Comparison of ENCODE assay signal across 19 cellular contexts in the genomic region with DNA sequence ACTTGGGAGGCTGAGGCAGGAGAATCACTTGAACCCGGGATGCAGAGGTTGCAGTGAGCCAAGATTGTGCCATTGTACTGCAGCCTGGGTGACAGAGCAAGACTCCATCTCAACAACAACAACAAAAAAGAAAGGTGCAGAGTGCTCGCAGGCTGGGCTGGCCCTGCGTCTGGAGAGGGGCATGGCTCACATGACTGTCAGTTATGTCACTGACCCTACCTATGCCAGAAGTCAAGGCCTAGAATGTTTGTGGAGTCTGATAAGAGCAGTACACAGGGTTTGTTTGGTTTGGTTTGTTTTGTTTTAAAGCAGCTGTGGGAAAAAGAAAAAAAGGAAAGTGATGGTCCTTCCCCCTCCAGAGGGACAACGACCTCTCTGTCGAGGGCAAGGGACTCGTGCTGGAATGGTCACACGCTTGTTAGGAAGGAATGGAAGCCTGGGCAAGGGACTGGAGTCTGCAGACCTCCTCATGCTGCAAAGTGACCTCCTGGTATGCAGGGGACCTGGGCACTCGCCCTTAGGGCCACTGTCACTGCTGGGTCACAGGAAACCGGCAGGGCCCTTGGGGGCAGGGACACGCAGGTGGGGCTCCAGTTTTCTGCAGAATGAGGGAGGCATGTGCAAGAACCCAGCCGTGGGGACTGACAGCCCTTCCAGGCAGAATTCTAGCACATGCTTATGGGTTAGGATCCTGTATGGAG. TPM values are rescaled to one million over a fixed set of nuclear protein-coding genes. Genes with fewer than 3 reads are reported as not detected.
DNase-seq lines count a peak whose midpoint lies in the region; ATAC-seq and TF ChIP-seq lines count a peak whose summit lies in the region.
"Had no signal": no experiment of that assay in that cellular context is flagged by ENCODE, and none has a peak within 500 bp of the region (broad histone marks: within the 10 kb centered on the region; RNA-seq: fewer than 3 reads in every experiment).

No MANE protein-coding gene starts in this region.

- dilution Hi-C loops in IMR-90 (cut with HindIII; ENCODE audit: low sequenced_read_pairs, unreplicated experiment): no loop called here

- H3K9ac ChIP-seq in IMR-90 (ENCODE audit: low read depth, low read length) (no peak overlapping the region), endodermal cell (ENCODE audit: extremely low read depth, low read length, poor library complexity, severe bottlenecking) (no peak overlapping the region)

- TF ChIP-seq POLR2A in IMR-90 (IDR thresholded peaks at IDR 0.05; ENCODE audit: low read depth, low read length): no peak

- in situ Hi-C loops in IMR-90 (cut with MboI; ENCODE audit: low sequenced_read_pairs): no loop called here

- H3K18ac ChIP-seq in IMR-90 (ENCODE audit: low read depth, low read length): no peak overlapping the region

- H3K27ac ChIP-seq in IMR-90 (ENCODE audit: insufficient read depth, low read length) (no peak overlapping the region), endodermal cell (ENCODE audit: low read depth, low read length) (no peak overlapping the region), PC-9 (no peak overlapping the region)

- no peak overlapping the region for H2BK5ac ChIP-seq in IMR-90 (ENCODE audit: low read depth, low read length, poor library complexity, severe bottlenecking)

- H4K20me1 ChIP-seq in IMR-90 (ENCODE audit: insufficient read depth, low read length): no peaks in the 10 kb centered on the region
- no peaks in the 10 kb centered on the region for H4K20me1 ChIP-seq in PC-9 (ENCODE audit: insufficient read depth)

- no peaks in the 10 kb centered on the region for H3K27me3 ChIP-seq in IMR-90 (ENCODE audit: control insufficient read depth, insufficient read depth, low read length)
- no peaks in the 10 kb centered on the region for H3K27me3 ChIP-seq in endodermal cell (ENCODE audit: control insufficient read depth, insufficient read depth, low read length, poor library complexity, severe bottlenecking)
- H3K27me3 ChIP-seq in PC-9 (ENCODE audit: insufficient read depth, low read depth): no peaks in the 10 kb centered on the region

- H3K14ac ChIP-seq in IMR-90 (replicated peaks; ENCODE audit: low read depth, low read length): no peak overlapping the region

- intact Hi-C loops in IMR-90 (cut with micrococcal nuclease): no loop called here
- intact Hi-C loops in PC-9 (cut with micrococcal nuclease; ENCODE audit: unreplicated experiment): no loop called here

- POLR2A ChIA-PET in IMR-90 (lab: Charles Lee; ENCODE audit: unreplicated experiment) (no interaction called here), PC-9 (lab: Charles Lee; ENCODE audit: unreplicated experiment) (no interaction called here)

- H3K27me3 Mint-ChIP-seq in endodermal cell (ENCODE audit: insufficient read depth) (peaks cover 6% of the 10 kb centered on the region), nephron progenitor cell (ENCODE audit: low read depth, poor library complexity) (peaks cover 10% of the 10 kb centered on the region), type B pancreatic cell (no peaks in the 10 kb centered on the region)

- no peak overlapping the region for H2AK5ac ChIP-seq in IMR-90 (ENCODE audit: low read depth, low read length)

- no TSS peak for BruUV-seq in IMR-90 (replicated peaks; lab: Mats Ljungman, UMichigan)
- no TSS peak for BruUV-seq in PC-9 (replicated peaks; lab: Mats Ljungman, UMichigan)

- no peak overlapping the region for H4K91ac ChIP-seq in IMR-90 (ENCODE audit: insufficient read depth, low read depth, low read length)

- H3K23ac ChIP-seq in IMR-90 (ENCODE audit: low read depth, low read length): no peak overlapping the region

- H3K36me3 Mint-ChIP-seq in endodermal cell (ENCODE audit: low read depth) (peaks cover 2% of the 10 kb centered on the region), nephron progenitor cell (ENCODE audit: low read depth) (no peaks in the 10 kb centered on the region), type B pancreatic cell (no peaks in the 10 kb centered on the region)

- H2AFZ ChIP-seq in IMR-90 (replicated peaks; ENCODE audit: low read length, poor library complexity) (no peak overlapping the region), PC-9 (no peak overlapping the region)

- CTCF ChIA-PET in IMR-90 (lab: Yijun Ruan, JAX) (interaction anchor here (1.0 kb wide), 1 partner anchor 17 kb away, joined by 3 read pairs; no protein-coding TSS in a partner anchor), PC-9 (lab: Charles Lee) (interaction anchor here (0.6 kb wide), 1 partner anchor 12 kb away, joined by 3 read pairs; no protein-coding TSS in a partner anchor)

- H4K8ac ChIP-seq in IMR-90 (ENCODE audit: low read depth in 2 of 2, low read length in 2 of 2): no peak overlapping the region

- H3K27ac Mint-ChIP-seq in endodermal cell (peak overlapping the region; percentile 26), nephron progenitor cell (peak overlapping the region; percentile 44), type B pancreatic cell (peak overlapping the region; percentile 70)

- no peak overlapping the region for H4K5ac ChIP-seq in IMR-90 (ENCODE audit: low read depth, low read length)

- no peaks in the 10 kb centered on the region for H3K9me3 ChIP-seq in IMR-90 (ENCODE audit: control insufficient read depth, insufficient read depth, low read length)
- no peaks in the 10 kb centered on the region for H3K9me3 ChIP-seq in endodermal cell (ENCODE audit: control insufficient read depth, low read length)
- H3K9me3 ChIP-seq in PC-9 (ENCODE audit: insufficient read depth, low read depth): no peaks in the 10 kb centered on the region
- H3K9me3 ChIP-seq: HAP-1 had no signal

- no peak for TF ChIP-seq RAD21 in IMR-90 (IDR thresholded peaks at IDR 0.05; ENCODE audit: low read length)

- H3K4me1 Mint-ChIP-seq in endodermal cell: peaks cover 4% of the 10 kb centered on the region
- peaks cover 27% of the 10 kb centered on the region for H3K4me1 Mint-ChIP-seq in nephron progenitor cell
- peaks cover 5% of the 10 kb centered on the region for H3K4me1 Mint-ChIP-seq in type B pancreatic cell (ENCODE audit: unreplicated experiment)

- DNase-seq in IMR-90 (no peak), endodermal cell (no peak), nephron progenitor cell (no peak), type B pancreatic cell (ENCODE audit: extremely low spot score, unreplicated experiment) (no peak), PC-9 (no peak), GOT3 (lab: John Stamatoyannopoulos, UW) (no peak)
- DNase-seq: C1 segment of cervical spinal cord; DMS 273 treated with DMSO at 0.1 percent for 48 hours; KBM-7; NCI-H1694 treated with DMSO at 0.1 percent for 48 hours; NCI-H510A; NCI-H748 treated with DMSO at 0.1 percent for 48 hours; NK-92 treated with Interleukin-12 subunit alpha and Interleukin-12 subunit beta, amount 100 ng/mL, for 24 hours; OCI-M1; SIG-M5 had no signal

- no peaks in the 10 kb centered on the region for H3F3A ChIP-seq in PC-9 (ENCODE audit: insufficient read depth, low read depth)

- no peaks in the 10 kb centered on the region for H3K9me3 Mint-ChIP-seq in endodermal cell
- no peaks in the 10 kb centered on the region for H3K9me3 Mint-ChIP-seq in nephron progenitor cell
- no peaks in the 10 kb centered on the region for H3K9me3 Mint-ChIP-seq in type B pancreatic cell

- H2BK120ac ChIP-seq in IMR-90 (ENCODE audit: low read depth, low read length): no peak overlapping the region

- H3K79me1 ChIP-seq in IMR-90 (ENCODE audit: low read depth in 1 of 2, low read length in 2 of 2): no peaks in the 10 kb centered on the region

- 45% methylated on average over 2 of the region's 11 CpGs; no CpG with 5 or more reads in 1 of the 2 experiments for whole genome bisulfite sequencing in IMR-90 (ENCODE audit: extremely low coverage in 2 of 2, insufficient read length in 1 of 2), 2 experiments
- WGBS in endodermal cell (ENCODE audit: insufficient coverage in 1 of 2, insufficient read length in 1 of 2), 2 experiments: 90% methylated on average over 9 to 11 of the region's 11 CpGs

- no peak overlapping the region for H2BK20ac ChIP-seq in IMR-90 (ENCODE audit: low read depth, low read length)

- H3K79me2 ChIP-seq in PC-9 (ENCODE audit: low read depth): no peaks in the 10 kb centered on the region

- H3K4ac ChIP-seq in IMR-90 (ENCODE audit: low read depth, low read length): no peak overlapping the region

- H3K4me1 ChIP-seq in IMR-90 (ENCODE audit: control insufficient read depth, insufficient read depth, low read length): no peaks in the 10 kb centered on the region
- peaks cover 7% of the 10 kb centered on the region for H3K4me1 ChIP-seq in endodermal cell (ENCODE audit: control insufficient read depth, insufficient read depth, low read length)
- no peaks in the 10 kb centered on the region for H3K4me1 ChIP-seq in PC-9 (replicated peaks; ENCODE audit: insufficient read depth)
- H3K4me1 ChIP-seq: HAP-1 had no signal

- H2BK15ac ChIP-seq in IMR-90 (ENCODE audit: low read depth, low read length): no peak overlapping the region

- H3K56ac ChIP-seq in IMR-90 (ENCODE audit: extremely low read depth, insufficient read depth, low read length): no peak overlapping the region; the same call in 1 of the 2 replicates

- H3K4me3 ChIP-seq in IMR-90 (ENCODE audit: insufficient read depth, low read depth, low read length) (no peak overlapping the region), endodermal cell (ENCODE audit: low read length) (no peak overlapping the region), PC-9 (no peak overlapping the region)
- H3K4me3 ChIP-seq: HAP-1 had no signal

- no peaks in the 10 kb centered on the region for H3K36me3 ChIP-seq in IMR-90 (ENCODE audit: control insufficient read depth, insufficient read depth, low read length)
- H3K36me3 ChIP-seq in endodermal cell (ENCODE audit: control insufficient read depth, insufficient read depth, low read length): no peaks in the 10 kb centered on the region
- H3K36me3 ChIP-seq in PC-9 (ENCODE audit: low read depth): no peaks in the 10 kb centered on the region
- H3K36me3 ChIP-seq: HAP-1 had no signal

- ATAC-seq in IMR-90 (ENCODE audit: low read depth) (no peak), HG02642 (IDR thresholded peaks at IDR 0.05; ENCODE audit: poor library complexity, unreplicated experiment) (no peak)
- ATAC-seq: SK-N-SH treated with all-trans-retinoic acid at 6 μM for 48 hours had no signal

- no peak overlapping the region for H3K4me2 ChIP-seq in IMR-90 (ENCODE audit: low read depth, low read length)
- H3K4me2 ChIP-seq in PC-9: no peak overlapping the region

- no peaks in the 10 kb centered on the region for H3K9me2 ChIP-seq in PC-9 (ENCODE audit: insufficient read depth)

- H3K9me1 ChIP-seq in IMR-90 (ENCODE audit: insufficient read depth, low read length): no peaks in the 10 kb centered on the region; the same call in 1 of the 2 replicates

- H3K4me3 Mint-ChIP-seq in endodermal cell (no peak overlapping the region), nephron progenitor cell (peak overlapping the region; percentile 21), type B pancreatic cell (no peak overlapping the region)

- peak overlapping the region; percentile 23 for H2AK9ac ChIP-seq in IMR-90 (replicated peaks; ENCODE audit: low read depth, low read length, poor library complexity)

- no peak for TF ChIP-seq CTCF in IMR-90 (conservative IDR thresholded peaks at IDR 0.05; ENCODE audit: low read depth, low read length)
- no peak for TF ChIP-seq CTCF in endodermal cell (conservative IDR thresholded peaks at IDR 0.05)
- TF ChIP-seq CTCF in nephron progenitor cell (IDR thresholded peaks at IDR 0.05): no peak
- TF ChIP-seq CTCF in type B pancreatic cell (conservative IDR thresholded peaks at IDR 0.05): no peak
- TF ChIP-seq CTCF in PC-9 (conservative IDR thresholded peaks at IDR 0.05): no peak

RNA-seq across cellular contexts. Expression of a gene that starts 10.1 kb away (rescaled TPM):
- total RNA-seq in IMR-90 (2012; rRNA removed) (0.83 and 0.90 TPM in 2 replicates), endodermal cell (1 to 10 TPM; 1.6 to 2.7 TPM), type B pancreatic cell (ENCODE audit: low replicate concordance) (4.0 and 15.5 TPM in 2 replicates), PC-9 (2021) (41.3 and 44.8 TPM in 2 replicates)
- 6.4 and 7.4 TPM in 2 replicates for polyA plus RNA-seq in IMR-90 (2012; rRNA removed)
- polyA plus RNA-seq in IMR-90 (2012; cell fraction: cytosol; rRNA removed): 3.1 and 4.1 TPM in 2 replicates
- 4.1 and 9.2 TPM in 2 replicates for polyA plus RNA-seq in IMR-90 (2012; cell fraction: nucleus; rRNA removed; ENCODE audit: low replicate concordance)
- 1.0 TPM for polyA plus RNA-seq in endodermal cell (2013, experiment 1 of 2)
- 0.70 TPM for polyA plus RNA-seq in endodermal cell (2013, experiment 2 of 2)

RNA-seq across cellular contexts. Expression of a gene that starts 25.1 kb away (rescaled TPM):
- total RNA-seq in IMR-90 (2012; rRNA removed): under 0.01 TPM in 1 of 2 replicates, not detected in the other
- 0.26 and 0.27 TPM in 2 replicates for polyA plus RNA-seq in IMR-90 (2012; rRNA removed)
- 0.25 and 0.44 TPM in 2 replicates for polyA plus RNA-seq in IMR-90 (2012; cell fraction: cytosol; rRNA removed)
- polyA plus RNA-seq in IMR-90 (2012; cell fraction: nucleus; rRNA removed; ENCODE audit: low replicate concordance): 0.65 and 1.1 TPM in 2 replicates
- total RNA-seq in endodermal cell: 1 to 10 TPM; 2.7 to 3.3 TPM
- polyA plus RNA-seq in endodermal cell (2013, experiment 1 of 2): 34.1 TPM
- 29.4 TPM for polyA plus RNA-seq in endodermal cell (2013, experiment 2 of 2)
- 1.5 and 6.5 TPM in 2 replicates for total RNA-seq in type B pancreatic cell (ENCODE audit: low replicate concordance)
- 0.74 and 1.3 TPM in 2 replicates for total RNA-seq in PC-9 (2021)
- total RNA-seq: RPMI7951 had no signal

RNA-seq across cellular contexts. Expression of a gene that starts 44.0 kb away (rescaled TPM):
- total RNA-seq in IMR-90 (2012; rRNA removed) (1.9 and 2.7 TPM in 2 replicates), endodermal cell (10 to 100 TPM; 11.1 to 19.0 TPM), type B pancreatic cell (ENCODE audit: low replicate concordance) (6.4 and 7.1 TPM in 2 replicates), PC-9 (2021) (4.7 and 5.5 TPM in 2 replicates)
- polyA plus RNA-seq in IMR-90 (2012; rRNA removed): 1.9 TPM in 2 replicates
- 1.3 and 1.5 TPM in 2 replicates for polyA plus RNA-seq in IMR-90 (2012; cell fraction: cytosol; rRNA removed)
- polyA plus RNA-seq in IMR-90 (2012; cell fraction: nucleus; rRNA removed; ENCODE audit: low replicate concordance): 4.7 and 4.8 TPM in 2 replicates
- 3.6 TPM for polyA plus RNA-seq in endodermal cell (2013, experiment 1 of 2)
- polyA plus RNA-seq in endodermal cell (2013, experiment 2 of 2): 3.4 TPM
